In the genomic region with DNA sequence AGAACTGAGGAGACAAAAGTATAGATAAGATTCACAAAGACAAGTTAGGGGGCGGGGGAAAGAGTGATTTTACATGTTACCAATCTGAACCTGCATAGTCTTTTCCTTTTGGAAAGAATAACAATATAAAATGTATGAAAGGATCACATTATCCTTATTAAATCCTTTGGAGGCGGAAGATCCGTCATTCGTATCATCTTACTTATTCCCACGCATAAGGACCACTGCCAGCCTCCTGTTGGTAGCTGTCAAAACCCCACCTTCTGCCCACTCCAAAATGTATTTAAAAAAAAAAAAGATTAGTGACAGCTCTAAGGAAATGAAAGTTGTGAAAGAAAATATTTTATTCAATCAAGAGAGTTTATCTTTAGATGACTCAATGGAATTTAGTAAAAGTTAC, we compare ENCODE assay signal across 28 cellular contexts.
"Had no signal": no experiment of that assay in that cellular context is flagged by ENCODE, and none has a peak within 500 bp of the region (broad histone marks: within the 10 kb centered on the region; RNA-seq: fewer than 3 reads in every experiment).

No MANE protein-coding gene starts in this region.

- H3K4me3 ChIP-seq: stomach, suprapubic skin, testis, thoracic aorta, thyroid gland, tibial artery, tibial nerve, transverse colon, upper lobe of left lung, upper lobe of right lung, uterus, vagina had no signal

- H3K9me3 ChIP-seq: stomach, suprapubic skin, testis, thoracic aorta, thyroid gland, tibial artery, tibial nerve, transverse colon, upper lobe of left lung, upper lobe of right lung, uterus, vagina had no signal

- DNase-seq: stimulated activated CD4-positive, alpha-beta T cell treated with anti-CD3 and anti-CD28 coated beads, Interleukin-2, amount 100 ng/mL, for 48 hours; stimulated activated CD4-positive, alpha-beta T cell treated with anti-CD3 and anti-CD28 coated beads, Interleukin-4, amount 100 ng/mL, for 1 hour; stimulated activated CD4-positive, alpha-beta T cell treated with anti-CD3 and anti-CD28 coated beads, Interleukin-4, amount 100 ng/mL, for 24 hours; stimulated activated CD4-positive, alpha-beta T cell treated with anti-CD3 and anti-CD28 coated beads, Interleukin-4, amount 100 ng/mL, for 4 hours; stimulated activated CD8-positive, alpha-beta memory T cell treated with anti-CD3 and anti-CD28 coated beads, Interleukin-4, amount 100 ng/mL, for 48 hours; stimulated activated naive B cell treated with anti-CD40 and anti-IgM and Interleukin-4, amounts not matched to agents 10 μg/mL and 1 μg/mL and 100 μg/mL, for 72 hours; stimulated activated naive CD4-positive, alpha-beta T cell; stimulated activated naive CD4-positive, alpha-beta T cell treated with Interleukin-2 at 50 U/mL for 16 hours; stimulated activated naive CD8-positive, alpha-beta T cell treated with anti-CD3 and anti-CD28 coated beads, Interleukin-15, amount 100 ng/mL, for 72 hours; stimulated activated naive CD8-positive, alpha-beta T cell treated with anti-CD3 and anti-CD28 coated beads, Interleukin-15, Interleukin-2, amounts not matched to agents 100 U/mL and 50 U/mL, for 24 hours; stomach; substantia nigra; testis; thyroid gland; tibial artery; transverse colon; trophoblast cell; upper lobe of left lung; upper lobe of right lung; uterus had no signal

- H3K36me3 ChIP-seq: stomach, suprapubic skin, thoracic aorta, thyroid gland, tibial artery, tibial nerve, transverse colon, upper lobe of left lung, upper lobe of right lung, uterus, vagina had no signal

- ATAC-seq: stimulated activated effector memory CD8-positive, alpha-beta T cell treated with anti-CD3 and anti-CD28 coated beads, Interleukin-12 subunit alpha, Interleukin-12 subunit beta, amount 100 ng/mL, for 72 hours; stimulated activated memory B cell treated with anti-CD40 and anti-IgM and Interleukin-4, amounts not matched to agents 10 μg/mL and 1 μg/mL and 100 μg/mL, for 72 hours; stimulated activated naive B cell treated with anti-CD40 and anti-IgM and Interleukin-4, amounts not matched to agents 10 μg/mL and 1 μg/mL and 100 μg/mL, for 72 hours; stimulated activated naive CD8-positive, alpha-beta T cell treated with anti-CD3 and anti-CD28 coated beads, Interleukin-15, amount 100 ng/mL, for 72 hours; stimulated activated naive CD8-positive, alpha-beta T cell treated with anti-CD3 and anti-CD28 coated beads, Interleukin-15, Interleukin-2, amounts not matched to agents 100 U/mL and 50 U/mL, for 24 hours; upper lobe of right lung had no signal

- H3K27me3 ChIP-seq: stomach, suprapubic skin, testis, thyroid gland, tibial artery, tibial nerve, transverse colon, upper lobe of left lung, upper lobe of right lung, vagina had no signal

- H3K27ac Mint-ChIP-seq: stimulated activated effector memory CD8-positive, alpha-beta T cell treated with anti-CD3 and anti-CD28 coated beads, Interleukin-12 subunit alpha, Interleukin-12 subunit beta, amount 100 ng/mL, for 72 hours; stimulated activated memory B cell treated with anti-CD40 and anti-IgM and Interleukin-4, amounts not matched to agents 10 μg/mL and 1 μg/mL and 100 μg/mL, for 72 hours; stimulated activated naive B cell treated with anti-CD40 and anti-IgM and Interleukin-4, amounts not matched to agents 10 μg/mL and 1 μg/mL and 100 μg/mL, for 72 hours; stimulated activated naive CD8-positive, alpha-beta T cell treated with anti-CD3 and anti-CD28 coated beads, Interleukin-15, amount 100 ng/mL, for 72 hours; stimulated activated naive CD8-positive, alpha-beta T cell treated with anti-CD3 and anti-CD28 coated beads, Interleukin-15, Interleukin-2, amounts not matched to agents 100 ng/mL and 50 ng/mL, for 24 hours; type B pancreatic cell had no signal

- H3K4me1 ChIP-seq: stomach, suprapubic skin, testis, thyroid gland, tibial artery, tibial nerve, transverse colon, upper lobe of left lung, upper lobe of right lung, vagina had no signal

- H3K27ac ChIP-seq: stomach, suprapubic skin, testis, thoracic aorta, thyroid gland, tibial artery, tibial nerve, transverse colon, upper lobe of left lung, upper lobe of right lung, uterus, vagina had no signal

- H3K36me3 Mint-ChIP-seq: stimulated activated effector memory CD8-positive, alpha-beta T cell treated with anti-CD3 and anti-CD28 coated beads, Interleukin-12 subunit alpha, Interleukin-12 subunit beta, amount 100 ng/mL, for 72 hours; stimulated activated memory B cell treated with anti-CD40 and anti-IgM and Interleukin-4, amounts not matched to agents 10 μg/mL and 1 μg/mL and 100 μg/mL, for 72 hours; stimulated activated naive B cell treated with anti-CD40 and anti-IgM and Interleukin-4, amounts not matched to agents 10 μg/mL and 1 μg/mL and 100 μg/mL, for 72 hours; type B pancreatic cell had no signal

- H3K4me1 Mint-ChIP-seq: stimulated activated effector memory CD8-positive, alpha-beta T cell treated with anti-CD3 and anti-CD28 coated beads, Interleukin-12 subunit alpha, Interleukin-12 subunit beta, amount 100 ng/mL, for 72 hours; stimulated activated memory B cell treated with anti-CD40 and anti-IgM and Interleukin-4, amounts not matched to agents 10 μg/mL and 1 μg/mL and 100 μg/mL, for 72 hours; stimulated activated naive B cell treated with anti-CD40 and anti-IgM and Interleukin-4, amounts not matched to agents 10 μg/mL and 1 μg/mL and 100 μg/mL, for 72 hours; stimulated activated naive CD8-positive, alpha-beta T cell treated with anti-CD3 and anti-CD28 coated beads, Interleukin-15, amount 100 ng/mL, for 72 hours had no signal

- H3K27me3 Mint-ChIP-seq: stimulated activated memory B cell treated with anti-CD40 and anti-IgM and Interleukin-4, amounts not matched to agents 10 μg/mL and 1 μg/mL and 100 μg/mL, for 72 hours; stimulated activated naive B cell treated with anti-CD40 and anti-IgM and Interleukin-4, amounts not matched to agents 10 μg/mL and 1 μg/mL and 100 μg/mL, for 72 hours; stimulated activated naive CD8-positive, alpha-beta T cell treated with anti-CD3 and anti-CD28 coated beads, Interleukin-15, amount 100 ng/mL, for 72 hours; type B pancreatic cell had no signal

- H3K4me3 Mint-ChIP-seq: stimulated activated effector memory CD8-positive, alpha-beta T cell treated with anti-CD3 and anti-CD28 coated beads, Interleukin-12 subunit alpha, Interleukin-12 subunit beta, amount 100 ng/mL, for 72 hours; stimulated activated memory B cell treated with anti-CD40 and anti-IgM and Interleukin-4, amounts not matched to agents 10 μg/mL and 1 μg/mL and 100 μg/mL, for 72 hours; stimulated activated naive B cell treated with anti-CD40 and anti-IgM and Interleukin-4, amounts not matched to agents 10 μg/mL and 1 μg/mL and 100 μg/mL, for 72 hours; stimulated activated naive CD8-positive, alpha-beta T cell treated with anti-CD3 and anti-CD28 coated beads, Interleukin-15, amount 100 ng/mL, for 72 hours; stimulated activated naive CD8-positive, alpha-beta T cell treated with anti-CD3 and anti-CD28 coated beads, Interleukin-15, Interleukin-2, amounts not matched to agents 100 ng/mL and 50 ng/mL, for 24 hours; type B pancreatic cell had no signal

- H3K9me3 Mint-ChIP-seq: stimulated activated memory B cell treated with anti-CD40 and anti-IgM and Interleukin-4, amounts not matched to agents 10 μg/mL and 1 μg/mL and 100 μg/mL, for 72 hours; stimulated activated naive CD8-positive, alpha-beta T cell treated with anti-CD3 and anti-CD28 coated beads, Interleukin-15, amount 100 ng/mL, for 72 hours; stimulated activated naive CD8-positive, alpha-beta T cell treated with anti-CD3 and anti-CD28 coated beads, Interleukin-15, Interleukin-2, amounts not matched to agents 100 ng/mL and 50 ng/mL, for 24 hours; type B pancreatic cell had no signal
